ENCODE assay signal across 24 cellular contexts in genomic region chr10:33822774-33823173, GRCh38.
"Had no signal": no experiment of that assay in that cellular context is flagged by ENCODE, and none has a peak within 500 bp of the region (broad histone marks: within the 10 kb centered on the region; RNA-seq: fewer than 3 reads in every experiment).

No MANE protein-coding gene starts in this region.

- H3K4me3 ChIP-seq: coronary artery, lung, mucosa of descending colon, pancreas, stomach, thyroid gland, vagina had no signal

- DNase-seq: hypothalamus; immature natural killer cell; islet precursor cell; kidney glomerular epithelial cell; left colon; left ventricle myocardium superior; mucosa of descending colon; naive B cell; pancreas; stimulated activated CD4-positive, alpha-beta T cell treated with anti-CD3 and anti-CD28 coated beads, Interleukin-2, amount 100 ng/mL, for 24 hours; stimulated activated CD4-positive, alpha-beta T cell treated with anti-CD3 and anti-CD28 coated beads, Interleukin-4, amount 100 ng/mL, for 24 hours; stimulated activated naive CD4-positive, alpha-beta T cell treated with Interleukin-2 at 50 U/mL for 16 hours; stomach; thyroid gland; trophoblast cell had no signal

- H3K4me1 ChIP-seq: pancreas, stomach, thyroid gland, vagina had no signal

- ATAC-seq: esophagus mucosa; left colon; left ventricle myocardium superior; mucosa of descending colon; natural killer cell treated with Interleukin-12 subunit alpha and Interleukin-12 subunit beta and Interleukin-15 and Interleukin-18, amount 100 ng/mL, for 72 hours; pancreas; sciatic nerve; stimulated activated effector memory CD8-positive, alpha-beta T cell treated with anti-CD3 and anti-CD28 coated beads, Interleukin-12 subunit alpha, Interleukin-12 subunit beta, amount 100 ng/mL, for 72 hours had no signal

- H3K9me3 ChIP-seq: mucosa of descending colon, neutrophil, pancreas, stomach, thyroid gland, vagina had no signal

- H3K27ac ChIP-seq: coronary artery, neutrophil, pancreas, stomach, thyroid gland, vagina had no signal

- H3K27me3 ChIP-seq: neutrophil, pancreas, stomach, thyroid gland, vagina had no signal

- H3K36me3 ChIP-seq: neutrophil, pancreas, stomach, thyroid gland, vagina had no signal

- FAIRE-seq: frontal cortex had no signal
